ENCODE assay signal across 1 cellular context in the genomic region with DNA sequence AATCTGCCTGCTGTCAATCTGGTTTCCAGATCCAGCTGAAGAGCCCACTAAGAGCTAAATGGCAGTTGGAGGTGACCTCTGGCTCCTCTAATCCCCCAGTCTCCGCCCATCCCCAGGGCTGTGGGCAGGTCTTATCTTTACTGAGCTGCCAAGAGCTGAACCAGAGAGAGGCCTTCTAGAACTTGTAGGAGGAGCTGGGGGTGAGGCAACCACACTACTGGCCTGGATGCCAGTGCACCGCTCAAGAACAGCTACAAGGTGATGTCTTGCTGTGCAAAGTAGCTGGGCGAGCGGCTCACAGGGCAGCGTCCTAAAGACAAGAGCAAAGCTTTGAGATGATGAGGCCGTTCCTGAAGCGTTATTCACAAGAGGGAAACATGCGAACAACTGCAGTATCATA.
TF ChIP-seq lines count a peak whose summit lies in the region.

No MANE protein-coding gene starts in this region.

TF ChIP-seq in WTC11, 78 proteins besides CTCF, POLR2A, EP300 and RAD21 (continued from another document):
- TF ChIP-seq, protein P1, sequence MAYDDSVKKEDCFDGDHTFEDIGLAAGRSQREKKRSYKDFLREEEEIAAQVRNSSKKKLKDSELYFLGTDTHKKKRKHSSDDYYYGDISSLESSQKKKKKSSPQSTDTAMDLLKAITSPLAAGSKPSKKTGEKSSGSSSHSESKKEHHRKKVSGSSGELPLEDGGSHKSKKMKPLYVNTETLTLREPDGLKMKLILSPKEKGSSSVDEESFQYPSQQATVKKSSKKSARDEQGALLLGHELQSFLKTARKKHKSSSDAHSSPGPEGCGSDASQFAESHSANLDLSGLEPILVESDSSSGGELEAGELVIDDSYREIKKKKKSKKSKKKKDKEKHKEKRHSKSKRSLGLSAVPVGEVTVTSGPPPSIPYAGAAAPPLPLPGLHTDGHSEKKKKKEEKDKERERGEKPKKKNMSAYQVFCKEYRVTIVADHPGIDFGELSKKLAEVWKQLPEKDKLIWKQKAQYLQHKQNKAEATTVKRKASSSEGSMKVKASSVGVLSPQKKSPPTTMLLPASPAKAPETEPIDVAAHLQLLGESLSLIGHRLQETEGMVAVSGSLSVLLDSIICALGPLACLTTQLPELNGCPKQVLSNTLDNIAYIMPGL (CRISPR knock-in tag; IDR thresholded peaks at IDR 0.05): no peak
- TF ChIP-seq, protein P2, sequence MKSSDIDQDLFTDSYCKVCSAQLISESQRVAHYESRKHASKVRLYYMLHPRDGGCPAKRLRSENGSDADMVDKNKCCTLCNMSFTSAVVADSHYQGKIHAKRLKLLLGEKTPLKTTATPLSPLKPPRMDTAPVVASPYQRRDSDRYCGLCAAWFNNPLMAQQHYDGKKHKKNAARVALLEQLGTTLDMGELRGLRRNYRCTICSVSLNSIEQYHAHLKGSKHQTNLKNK (CRISPR knock-in tag; IDR thresholded peaks at IDR 0.05): no peak
TF ChIP-seq in WTC11: peak in this region for 0.
